In the genomic region with DNA sequence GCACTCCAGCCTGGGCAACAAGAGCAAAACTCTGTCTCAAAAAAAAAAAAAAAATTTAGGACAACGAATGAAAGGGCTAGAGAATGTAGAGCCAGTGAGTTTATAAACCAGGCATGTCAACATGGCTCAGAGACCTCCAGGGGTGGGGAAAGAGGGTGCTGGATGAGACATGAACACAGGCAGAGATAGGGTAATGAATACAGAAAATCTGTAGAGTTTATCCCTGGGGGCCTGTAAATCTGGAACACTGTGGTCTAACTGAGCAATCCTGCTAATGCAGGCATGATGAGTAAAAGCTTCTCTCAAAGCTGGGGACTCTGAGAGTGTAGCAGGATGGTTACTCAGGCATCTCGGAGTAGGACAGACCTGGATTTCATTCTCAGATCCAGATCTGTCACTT, we compare ENCODE assay signal across 1 cellular context.
TF ChIP-seq lines count a peak whose summit lies in the region.

No MANE protein-coding gene starts in this region.

TF ChIP-seq in liver, 16 proteins besides CTCF, POLR2A, EP300 and RAD21 (continued from another document):
- TF ChIP-seq, protein P1, sequence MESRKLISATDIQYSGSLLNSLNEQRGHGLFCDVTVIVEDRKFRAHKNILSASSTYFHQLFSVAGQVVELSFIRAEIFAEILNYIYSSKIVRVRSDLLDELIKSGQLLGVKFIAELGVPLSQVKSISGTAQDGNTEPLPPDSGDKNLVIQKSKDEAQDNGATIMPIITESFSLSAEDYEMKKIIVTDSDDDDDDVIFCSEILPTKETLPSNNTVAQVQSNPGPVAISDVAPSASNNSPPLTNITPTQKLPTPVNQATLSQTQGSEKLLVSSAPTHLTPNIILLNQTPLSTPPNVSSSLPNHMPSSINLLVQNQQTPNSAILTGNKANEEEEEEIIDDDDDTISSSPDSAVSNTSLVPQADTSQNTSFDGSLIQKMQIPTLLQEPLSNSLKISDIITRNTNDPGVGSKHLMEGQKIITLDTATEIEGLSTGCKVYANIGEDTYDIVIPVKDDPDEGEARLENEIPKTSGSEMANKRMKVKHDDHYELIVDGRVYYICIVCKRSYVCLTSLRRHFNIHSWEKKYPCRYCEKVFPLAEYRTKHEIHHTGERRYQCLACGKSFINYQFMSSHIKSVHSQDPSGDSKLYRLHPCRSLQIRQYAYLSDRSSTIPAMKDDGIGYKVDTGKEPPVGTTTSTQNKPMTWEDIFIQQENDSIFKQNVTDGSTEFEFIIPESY (IDR thresholded peaks at IDR 0.05): no peak
- TF ChIP-seq JUND (IDR thresholded peaks at IDR 0.05): no peak
- TF ChIP-seq, protein P2, sequence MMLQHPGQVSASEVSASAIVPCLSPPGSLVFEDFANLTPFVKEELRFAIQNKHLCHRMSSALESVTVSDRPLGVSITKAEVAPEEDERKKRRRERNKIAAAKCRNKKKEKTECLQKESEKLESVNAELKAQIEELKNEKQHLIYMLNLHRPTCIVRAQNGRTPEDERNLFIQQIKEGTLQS (IDR thresholded peaks at IDR 0.05): no peak
- TF ChIP-seq NR2F2 (IDR thresholded peaks at IDR 0.05): no peak
- no peak for TF ChIP-seq GABPA (IDR thresholded peaks at IDR 0.05 in 1 of 2, conservative IDR thresholded peaks at IDR 0.05 in 1 of 2)
- TF ChIP-seq, protein P3, sequence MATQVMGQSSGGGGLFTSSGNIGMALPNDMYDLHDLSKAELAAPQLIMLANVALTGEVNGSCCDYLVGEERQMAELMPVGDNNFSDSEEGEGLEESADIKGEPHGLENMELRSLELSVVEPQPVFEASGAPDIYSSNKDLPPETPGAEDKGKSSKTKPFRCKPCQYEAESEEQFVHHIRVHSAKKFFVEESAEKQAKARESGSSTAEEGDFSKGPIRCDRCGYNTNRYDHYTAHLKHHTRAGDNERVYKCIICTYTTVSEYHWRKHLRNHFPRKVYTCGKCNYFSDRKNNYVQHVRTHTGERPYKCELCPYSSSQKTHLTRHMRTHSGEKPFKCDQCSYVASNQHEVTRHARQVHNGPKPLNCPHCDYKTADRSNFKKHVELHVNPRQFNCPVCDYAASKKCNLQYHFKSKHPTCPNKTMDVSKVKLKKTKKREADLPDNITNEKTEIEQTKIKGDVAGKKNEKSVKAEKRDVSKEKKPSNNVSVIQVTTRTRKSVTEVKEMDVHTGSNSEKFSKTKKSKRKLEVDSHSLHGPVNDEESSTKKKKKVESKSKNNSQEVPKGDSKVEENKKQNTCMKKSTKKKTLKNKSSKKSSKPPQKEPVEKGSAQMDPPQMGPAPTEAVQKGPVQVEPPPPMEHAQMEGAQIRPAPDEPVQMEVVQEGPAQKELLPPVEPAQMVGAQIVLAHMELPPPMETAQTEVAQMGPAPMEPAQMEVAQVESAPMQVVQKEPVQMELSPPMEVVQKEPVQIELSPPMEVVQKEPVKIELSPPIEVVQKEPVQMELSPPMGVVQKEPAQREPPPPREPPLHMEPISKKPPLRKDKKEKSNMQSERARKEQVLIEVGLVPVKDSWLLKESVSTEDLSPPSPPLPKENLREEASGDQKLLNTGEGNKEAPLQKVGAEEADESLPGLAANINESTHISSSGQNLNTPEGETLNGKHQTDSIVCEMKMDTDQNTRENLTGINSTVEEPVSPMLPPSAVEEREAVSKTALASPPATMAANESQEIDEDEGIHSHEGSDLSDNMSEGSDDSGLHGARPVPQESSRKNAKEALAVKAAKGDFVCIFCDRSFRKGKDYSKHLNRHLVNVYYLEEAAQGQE (IDR thresholded peaks at IDR 0.05): no peak
- no peak for TF ChIP-seq EGR1 (IDR thresholded peaks at IDR 0.05; ENCODE audit: low read depth in 2 of 2)
- TF ChIP-seq YY1 (IDR thresholded peaks at IDR 0.05): no peak
- no peak for TF ChIP-seq TAF1 (conservative IDR thresholded peaks at IDR 0.05)
